1 cellular context compared by ENCODE assay signal in the genomic region with DNA sequence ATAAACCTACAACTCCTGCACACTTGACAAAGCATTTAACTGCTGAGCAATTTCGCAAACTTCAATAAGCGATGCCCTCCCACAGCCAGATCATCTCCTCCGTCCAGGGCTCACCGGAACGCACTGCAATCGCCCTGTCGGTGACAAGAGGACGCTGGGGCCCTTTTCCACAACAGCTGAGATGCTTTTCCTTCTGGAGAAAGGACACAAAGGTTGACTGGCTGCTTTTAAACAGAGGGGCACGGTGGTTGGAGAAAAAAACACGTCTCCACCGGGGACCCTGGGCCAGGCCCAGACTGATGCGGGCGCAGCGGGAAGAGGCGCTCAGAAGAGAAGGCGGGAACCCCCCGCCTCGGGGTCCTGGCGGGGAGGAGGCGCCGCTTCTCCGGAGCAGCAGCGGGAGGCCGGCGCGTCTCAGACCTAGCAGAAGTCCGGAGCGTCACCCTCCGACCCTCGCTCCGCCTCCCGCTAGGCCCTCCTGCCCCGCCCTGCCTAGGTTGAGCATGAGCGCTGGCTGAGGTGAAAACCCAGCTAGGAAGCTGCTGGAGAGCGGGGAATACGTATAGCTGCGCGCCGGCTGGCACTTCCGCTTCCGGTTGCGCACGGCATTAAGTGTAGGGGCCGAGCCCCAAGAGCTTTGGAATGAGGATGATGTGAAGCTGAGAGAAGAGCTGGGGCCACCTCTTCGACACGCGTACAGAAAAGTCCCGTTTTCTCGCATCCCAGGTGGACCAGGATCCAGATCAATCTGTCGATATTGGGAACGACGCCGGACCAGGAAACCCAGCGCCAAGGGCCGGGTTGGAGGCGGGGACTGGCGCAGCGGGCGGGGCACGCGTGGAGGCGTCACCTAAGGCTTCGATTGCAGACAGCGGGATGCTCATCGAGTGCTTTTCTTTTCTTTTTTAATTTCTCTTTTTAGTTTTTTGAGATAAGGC.
TF ChIP-seq lines count a peak whose summit lies in the region.

A gene (minus strand): TSS at position 564 of the 938 bp plus-strand sequence. CDS start 3,788 bp downstream, outside the sequence.

TF ChIP-seq in HepG2, 621 proteins besides CTCF, POLR2A, EP300 and RAD21 (continued from another document and continues in another):
- TF ChIP-seq, protein P1, sequence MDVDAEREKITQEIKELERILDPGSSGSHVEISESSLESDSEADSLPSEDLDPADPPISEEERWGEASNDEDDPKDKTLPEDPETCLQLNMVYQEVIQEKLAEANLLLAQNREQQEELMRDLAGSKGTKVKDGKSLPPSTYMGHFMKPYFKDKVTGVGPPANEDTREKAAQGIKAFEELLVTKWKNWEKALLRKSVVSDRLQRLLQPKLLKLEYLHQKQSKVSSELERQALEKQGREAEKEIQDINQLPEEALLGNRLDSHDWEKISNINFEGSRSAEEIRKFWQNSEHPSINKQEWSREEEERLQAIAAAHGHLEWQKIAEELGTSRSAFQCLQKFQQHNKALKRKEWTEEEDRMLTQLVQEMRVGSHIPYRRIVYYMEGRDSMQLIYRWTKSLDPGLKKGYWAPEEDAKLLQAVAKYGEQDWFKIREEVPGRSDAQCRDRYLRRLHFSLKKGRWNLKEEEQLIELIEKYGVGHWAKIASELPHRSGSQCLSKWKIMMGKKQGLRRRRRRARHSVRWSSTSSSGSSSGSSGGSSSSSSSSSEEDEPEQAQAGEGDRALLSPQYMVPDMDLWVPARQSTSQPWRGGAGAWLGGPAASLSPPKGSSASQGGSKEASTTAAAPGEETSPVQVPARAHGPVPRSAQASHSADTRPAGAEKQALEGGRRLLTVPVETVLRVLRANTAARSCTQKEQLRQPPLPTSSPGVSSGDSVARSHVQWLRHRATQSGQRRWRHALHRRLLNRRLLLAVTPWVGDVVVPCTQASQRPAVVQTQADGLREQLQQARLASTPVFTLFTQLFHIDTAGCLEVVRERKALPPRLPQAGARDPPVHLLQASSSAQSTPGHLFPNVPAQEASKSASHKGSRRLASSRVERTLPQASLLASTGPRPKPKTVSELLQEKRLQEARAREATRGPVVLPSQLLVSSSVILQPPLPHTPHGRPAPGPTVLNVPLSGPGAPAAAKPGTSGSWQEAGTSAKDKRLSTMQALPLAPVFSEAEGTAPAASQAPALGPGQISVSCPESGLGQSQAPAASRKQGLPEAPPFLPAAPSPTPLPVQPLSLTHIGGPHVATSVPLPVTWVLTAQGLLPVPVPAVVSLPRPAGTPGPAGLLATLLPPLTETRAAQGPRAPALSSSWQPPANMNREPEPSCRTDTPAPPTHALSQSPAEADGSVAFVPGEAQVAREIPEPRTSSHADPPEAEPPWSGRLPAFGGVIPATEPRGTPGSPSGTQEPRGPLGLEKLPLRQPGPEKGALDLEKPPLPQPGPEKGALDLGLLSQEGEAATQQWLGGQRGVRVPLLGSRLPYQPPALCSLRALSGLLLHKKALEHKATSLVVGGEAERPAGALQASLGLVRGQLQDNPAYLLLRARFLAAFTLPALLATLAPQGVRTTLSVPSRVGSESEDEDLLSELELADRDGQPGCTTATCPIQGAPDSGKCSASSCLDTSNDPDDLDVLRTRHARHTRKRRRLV (CRISPR knock-in tag; IDR thresholded peaks at IDR 0.05): peak; percentile 91
- TF ChIP-seq ZNF160 (CRISPR knock-in tag; IDR thresholded peaks at IDR 0.05) (peak; percentile 65), GATAD2A (CRISPR knock-in tag; IDR thresholded peaks at IDR 0.05) (peak; percentile 65), TOE1 (CRISPR knock-in tag; IDR thresholded peaks at IDR 0.05) (peak; percentile 85), RFX1 (IDR thresholded peaks at IDR 0.05) (no peak), ZNF331 (CRISPR knock-in tag; IDR thresholded peaks at IDR 0.05) (peak; percentile 83; the same call in 1 of the 2 replicates), ATRX (CRISPR knock-in tag; IDR thresholded peaks at IDR 0.05; ENCODE audit: borderline replicate concordance) (no peak), ZNF577 (CRISPR knock-in tag; IDR thresholded peaks at IDR 0.05; ENCODE audit: borderline replicate concordance, low read depth) (no peak)
- TF ChIP-seq, protein P2, sequence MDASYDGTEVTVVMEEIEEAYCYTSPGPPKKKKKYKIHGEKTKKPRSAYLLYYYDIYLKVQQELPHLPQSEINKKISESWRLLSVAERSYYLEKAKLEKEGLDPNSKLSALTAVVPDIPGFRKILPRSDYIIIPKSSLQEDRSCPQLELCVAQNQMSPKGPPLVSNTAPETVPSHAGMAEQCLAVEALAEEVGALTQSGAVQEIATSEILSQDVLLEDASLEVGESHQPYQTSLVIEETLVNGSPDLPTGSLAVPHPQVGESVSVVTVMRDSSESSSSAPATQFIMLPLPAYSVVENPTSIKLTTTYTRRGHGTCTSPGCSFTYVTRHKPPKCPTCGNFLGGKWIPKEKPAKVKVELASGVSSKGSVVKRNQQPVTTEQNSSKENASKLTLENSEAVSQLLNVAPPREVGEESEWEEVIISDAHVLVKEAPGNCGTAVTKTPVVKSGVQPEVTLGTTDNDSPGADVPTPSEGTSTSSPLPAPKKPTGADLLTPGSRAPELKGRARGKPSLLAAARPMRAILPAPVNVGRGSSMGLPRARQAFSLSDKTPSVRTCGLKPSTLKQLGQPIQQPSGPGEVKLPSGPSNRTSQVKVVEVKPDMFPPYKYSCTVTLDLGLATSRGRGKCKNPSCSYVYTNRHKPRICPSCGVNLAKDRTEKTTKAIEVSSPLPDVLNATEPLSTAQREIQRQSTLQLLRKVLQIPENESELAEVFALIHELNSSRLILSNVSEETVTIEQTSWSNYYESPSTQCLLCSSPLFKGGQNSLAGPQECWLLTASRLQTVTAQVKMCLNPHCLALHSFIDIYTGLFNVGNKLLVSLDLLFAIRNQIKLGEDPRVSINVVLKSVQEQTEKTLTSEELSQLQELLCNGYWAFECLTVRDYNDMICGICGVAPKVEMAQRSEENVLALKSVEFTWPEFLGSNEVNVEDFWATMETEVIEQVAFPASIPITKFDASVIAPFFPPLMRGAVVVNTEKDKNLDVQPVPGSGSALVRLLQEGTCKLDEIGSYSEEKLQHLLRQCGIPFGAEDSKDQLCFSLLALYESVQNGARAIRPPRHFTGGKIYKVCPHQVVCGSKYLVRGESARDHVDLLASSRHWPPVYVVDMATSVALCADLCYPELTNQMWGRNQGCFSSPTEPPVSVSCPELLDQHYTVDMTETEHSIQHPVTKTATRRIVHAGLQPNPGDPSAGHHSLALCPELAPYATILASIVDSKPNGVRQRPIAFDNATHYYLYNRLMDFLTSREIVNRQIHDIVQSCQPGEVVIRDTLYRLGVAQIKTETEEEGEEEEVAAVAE (CRISPR knock-in tag; IDR thresholded peaks at IDR 0.05; ENCODE audit: borderline replicate concordance): no peak
- TF ChIP-seq, protein P3, sequence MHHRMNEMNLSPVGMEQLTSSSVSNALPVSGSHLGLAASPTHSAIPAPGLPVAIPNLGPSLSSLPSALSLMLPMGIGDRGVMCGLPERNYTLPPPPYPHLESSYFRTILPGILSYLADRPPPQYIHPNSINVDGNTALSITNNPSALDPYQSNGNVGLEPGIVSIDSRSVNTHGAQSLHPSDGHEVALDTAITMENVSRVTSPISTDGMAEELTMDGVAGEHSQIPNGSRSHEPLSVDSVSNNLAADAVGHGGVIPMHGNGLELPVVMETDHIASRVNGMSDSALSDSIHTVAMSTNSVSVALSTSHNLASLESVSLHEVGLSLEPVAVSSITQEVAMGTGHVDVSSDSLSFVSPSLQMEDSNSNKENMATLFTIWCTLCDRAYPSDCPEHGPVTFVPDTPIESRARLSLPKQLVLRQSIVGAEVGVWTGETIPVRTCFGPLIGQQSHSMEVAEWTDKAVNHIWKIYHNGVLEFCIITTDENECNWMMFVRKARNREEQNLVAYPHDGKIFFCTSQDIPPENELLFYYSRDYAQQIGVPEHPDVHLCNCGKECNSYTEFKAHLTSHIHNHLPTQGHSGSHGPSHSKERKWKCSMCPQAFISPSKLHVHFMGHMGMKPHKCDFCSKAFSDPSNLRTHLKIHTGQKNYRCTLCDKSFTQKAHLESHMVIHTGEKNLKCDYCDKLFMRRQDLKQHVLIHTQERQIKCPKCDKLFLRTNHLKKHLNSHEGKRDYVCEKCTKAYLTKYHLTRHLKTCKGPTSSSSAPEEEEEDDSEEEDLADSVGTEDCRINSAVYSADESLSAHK (CRISPR knock-in tag; IDR thresholded peaks at IDR 0.05; ENCODE audit: borderline replicate concordance): peak; percentile 65; the same call in 1 of the 2 replicates
- TF ChIP-seq, protein P4, sequence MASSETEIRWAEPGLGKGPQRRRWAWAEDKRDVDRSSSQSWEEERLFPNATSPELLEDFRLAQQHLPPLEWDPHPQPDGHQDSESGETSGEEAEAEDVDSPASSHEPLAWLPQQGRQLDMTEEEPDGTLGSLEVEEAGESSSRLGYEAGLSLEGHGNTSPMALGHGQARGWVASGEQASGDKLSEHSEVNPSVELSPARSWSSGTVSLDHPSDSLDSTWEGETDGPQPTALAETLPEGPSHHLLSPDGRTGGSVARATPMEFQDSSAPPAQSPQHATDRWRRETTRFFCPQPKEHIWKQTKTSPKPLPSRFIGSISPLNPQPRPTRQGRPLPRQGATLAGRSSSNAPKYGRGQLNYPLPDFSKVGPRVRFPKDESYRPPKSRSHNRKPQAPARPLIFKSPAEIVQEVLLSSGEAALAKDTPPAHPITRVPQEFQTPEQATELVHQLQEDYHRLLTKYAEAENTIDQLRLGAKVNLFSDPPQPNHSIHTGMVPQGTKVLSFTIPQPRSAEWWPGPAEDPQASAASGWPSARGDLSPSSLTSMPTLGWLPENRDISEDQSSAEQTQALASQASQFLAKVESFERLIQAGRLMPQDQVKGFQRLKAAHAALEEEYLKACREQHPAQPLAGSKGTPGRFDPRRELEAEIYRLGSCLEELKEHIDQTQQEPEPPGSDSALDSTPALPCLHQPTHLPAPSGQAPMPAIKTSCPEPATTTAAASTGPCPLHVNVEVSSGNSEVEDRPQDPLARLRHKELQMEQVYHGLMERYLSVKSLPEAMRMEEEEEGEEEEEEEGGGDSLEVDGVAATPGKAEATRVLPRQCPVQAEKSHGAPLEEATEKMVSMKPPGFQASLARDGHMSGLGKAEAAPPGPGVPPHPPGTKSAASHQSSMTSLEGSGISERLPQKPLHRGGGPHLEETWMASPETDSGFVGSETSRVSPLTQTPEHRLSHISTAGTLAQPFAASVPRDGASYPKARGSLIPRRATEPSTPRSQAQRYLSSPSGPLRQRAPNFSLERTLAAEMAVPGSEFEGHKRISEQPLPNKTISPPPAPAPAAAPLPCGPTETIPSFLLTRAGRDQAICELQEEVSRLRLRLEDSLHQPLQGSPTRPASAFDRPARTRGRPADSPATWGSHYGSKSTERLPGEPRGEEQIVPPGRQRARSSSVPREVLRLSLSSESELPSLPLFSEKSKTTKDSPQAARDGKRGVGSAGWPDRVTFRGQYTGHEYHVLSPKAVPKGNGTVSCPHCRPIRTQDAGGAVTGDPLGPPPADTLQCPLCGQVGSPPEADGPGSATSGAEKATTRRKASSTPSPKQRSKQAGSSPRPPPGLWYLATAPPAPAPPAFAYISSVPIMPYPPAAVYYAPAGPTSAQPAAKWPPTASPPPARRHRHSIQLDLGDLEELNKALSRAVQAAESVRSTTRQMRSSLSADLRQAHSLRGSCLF (CRISPR knock-in tag; IDR thresholded peaks at IDR 0.05; ENCODE audit: borderline replicate concordance): no peak; the same call in 1 of the 2 replicates
- TF ChIP-seq, protein P5, sequence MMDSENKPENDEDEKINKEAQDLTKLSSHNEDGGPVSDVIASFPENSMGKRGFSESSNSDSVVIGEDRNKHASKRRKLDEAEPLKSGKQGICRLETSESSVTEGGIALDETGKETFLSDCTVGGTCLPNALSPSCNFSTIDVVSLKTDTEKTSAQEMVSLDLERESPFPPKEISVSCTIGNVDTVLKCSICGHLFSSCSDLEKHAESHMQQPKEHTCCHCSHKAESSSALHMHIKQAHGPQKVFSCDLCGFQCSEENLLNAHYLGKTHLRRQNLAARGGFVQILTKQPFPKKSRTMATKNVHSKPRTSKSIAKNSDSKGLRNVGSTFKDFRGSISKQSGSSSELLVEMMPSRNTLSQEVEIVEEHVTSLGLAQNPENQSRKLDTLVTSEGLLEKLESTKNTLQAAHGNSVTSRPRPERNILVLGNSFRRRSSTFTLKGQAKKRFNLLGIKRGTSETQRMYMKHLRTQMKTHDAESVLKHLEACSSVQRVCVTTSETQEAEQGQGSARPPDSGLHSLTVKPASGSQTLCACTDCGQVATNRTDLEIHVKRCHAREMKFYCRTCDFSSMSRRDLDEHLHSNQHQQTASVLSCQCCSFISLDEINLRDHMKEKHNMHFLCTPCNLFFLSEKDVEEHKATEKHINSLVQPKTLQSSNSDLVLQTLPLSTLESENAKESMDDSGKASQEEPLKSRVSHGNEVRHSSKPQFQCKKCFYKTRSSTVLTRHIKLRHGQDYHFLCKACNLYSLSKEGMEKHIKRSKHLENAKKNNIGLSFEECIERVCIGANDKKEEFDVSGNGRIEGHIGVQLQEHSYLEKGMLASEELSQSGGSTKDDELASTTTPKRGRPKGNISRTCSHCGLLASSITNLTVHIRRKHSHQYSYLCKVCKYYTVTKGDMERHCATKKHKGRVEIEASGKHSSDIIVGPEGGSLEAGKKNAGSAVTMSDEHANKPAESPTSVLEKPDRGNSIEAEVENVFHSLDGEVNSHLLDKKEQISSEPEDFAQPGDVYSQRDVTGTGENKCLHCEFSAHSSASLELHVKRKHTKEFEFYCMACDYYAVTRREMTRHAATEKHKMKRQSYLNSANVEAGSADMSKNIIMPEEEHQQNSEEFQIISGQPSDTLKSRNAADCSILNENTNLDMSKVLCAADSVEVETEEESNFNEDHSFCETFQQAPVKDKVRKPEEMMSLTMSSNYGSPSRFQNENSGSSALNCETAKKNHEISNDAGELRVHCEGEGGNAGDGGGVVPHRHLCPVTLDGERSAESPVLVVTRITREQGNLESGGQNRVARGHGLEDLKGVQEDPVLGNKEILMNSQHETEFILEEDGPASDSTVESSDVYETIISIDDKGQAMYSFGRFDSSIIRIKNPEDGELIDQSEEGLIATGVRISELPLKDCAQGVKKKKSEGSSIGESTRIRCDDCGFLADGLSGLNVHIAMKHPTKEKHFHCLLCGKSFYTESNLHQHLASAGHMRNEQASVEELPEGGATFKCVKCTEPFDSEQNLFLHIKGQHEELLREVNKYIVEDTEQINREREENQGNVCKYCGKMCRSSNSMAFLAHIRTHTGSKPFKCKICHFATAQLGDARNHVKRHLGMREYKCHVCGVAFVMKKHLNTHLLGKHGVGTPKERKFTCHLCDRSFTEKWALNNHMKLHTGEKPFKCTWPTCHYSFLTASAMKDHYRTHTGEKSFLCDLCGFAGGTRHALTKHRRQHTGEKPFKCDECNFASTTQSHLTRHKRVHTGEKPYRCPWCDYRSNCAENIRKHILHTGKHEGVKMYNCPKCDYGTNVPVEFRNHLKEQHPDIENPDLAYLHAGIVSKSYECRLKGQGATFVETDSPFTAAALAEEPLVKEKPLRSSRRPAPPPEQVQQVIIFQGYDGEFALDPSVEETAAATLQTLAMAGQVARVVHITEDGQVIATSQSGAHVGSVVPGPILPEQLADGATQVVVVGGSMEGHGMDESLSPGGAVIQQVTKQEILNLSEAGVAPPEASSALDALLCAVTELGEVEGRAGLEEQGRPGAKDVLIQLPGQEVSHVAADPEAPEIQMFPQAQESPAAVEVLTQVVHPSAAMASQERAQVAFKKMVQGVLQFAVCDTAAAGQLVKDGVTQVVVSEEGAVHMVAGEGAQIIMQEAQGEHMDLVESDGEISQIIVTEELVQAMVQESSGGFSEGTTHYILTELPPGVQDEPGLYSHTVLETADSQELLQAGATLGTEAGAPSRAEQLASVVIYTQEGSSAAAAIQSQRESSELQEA (CRISPR knock-in tag; IDR thresholded peaks at IDR 0.05; ENCODE audit: not compliant biosample characterization): peak; percentile 31
